ENCODE assay signal across 1 cellular context in genomic region chr16:3590736-3591435, GRCh38.
TF ChIP-seq lines count a peak whose summit lies in the region.

No MANE protein-coding gene starts in this region.

TF ChIP-seq in GM12878, 131 proteins besides CTCF, POLR2A, EP300 and RAD21:
- TF ChIP-seq SMAD5 (IDR thresholded peaks at IDR 0.05; ENCODE audit: low read depth) (no peak), MTA3 (IDR thresholded peaks at IDR 0.05; ENCODE audit: borderline replicate concordance, low read length) (no peak)
